Comparison of ENCODE assay signal across 8 cellular contexts in the genomic region with DNA sequence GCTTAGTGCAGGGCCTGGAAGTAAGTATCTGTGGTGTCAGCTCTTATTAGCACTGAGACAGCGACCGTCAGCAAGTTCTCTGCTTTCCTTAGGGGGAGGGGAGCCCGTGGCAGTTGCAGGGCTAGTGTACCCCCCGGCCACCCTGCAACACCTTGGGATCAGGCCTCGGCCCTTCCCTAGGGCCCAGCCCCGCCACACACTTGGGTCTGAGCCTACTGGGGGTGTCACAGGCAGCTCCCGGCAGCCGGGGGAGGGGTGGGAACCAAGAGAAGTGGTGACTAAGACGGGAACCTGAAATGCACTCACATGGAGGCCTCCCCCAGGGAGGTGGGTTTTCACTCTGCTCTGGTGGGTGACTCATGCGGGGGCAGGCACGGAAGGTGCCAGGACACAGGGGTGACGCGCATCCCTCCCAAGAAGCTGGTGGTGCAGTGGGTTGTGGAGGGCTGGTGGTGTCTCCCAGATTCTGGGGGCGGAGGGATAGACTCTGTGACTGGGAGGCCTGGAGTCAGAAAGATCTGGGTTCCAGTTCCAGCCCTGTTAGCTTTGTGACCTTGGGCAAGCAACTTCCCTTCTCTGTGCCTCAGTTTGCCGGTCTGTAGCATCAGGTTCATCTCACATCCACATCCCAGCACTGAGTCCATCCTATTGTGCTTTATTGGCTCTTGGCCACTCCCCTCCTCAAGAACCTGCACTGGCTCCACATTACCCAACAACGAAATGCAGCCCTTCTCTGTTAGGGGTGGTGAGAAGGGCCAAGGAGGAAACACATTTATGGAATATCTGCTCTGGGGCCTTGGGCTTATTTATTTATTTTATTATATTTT. TPM values are rescaled to one million over a fixed set of nuclear protein-coding genes. Genes with fewer than 3 reads are reported as not detected.
DNase-seq lines count a peak whose midpoint lies in the region; FAIRE-seq and TF ChIP-seq lines count a peak whose summit lies in the region.

No MANE protein-coding gene starts in this region.

- H3K14ac ChIP-seq in H1 (ENCODE audit: insufficient read length), result no peak overlapping the region

- no peak overlapping the region for H2AK5ac ChIP-seq in H1 (ENCODE audit: low read depth, low read length)

- no peak overlapping the region for H3K23ac ChIP-seq in H1 (ENCODE audit: insufficient read length)

- no peak for TF ChIP-seq EP300 in H1 (IDR thresholded peaks at IDR 0.05; ENCODE audit: borderline replicate concordance in 1 of 2, low read depth in 2 of 2, low read length in 2 of 2)

- no peak overlapping the region for H4K5ac ChIP-seq in H1 (ENCODE audit: insufficient read length, low read depth, low read length)

- H3K27me3 Mint-ChIP-seq in progenitor cell of endocrine pancreas, result no peaks in the 10 kb centered on the region

- peak overlapping the region; percentile 22 for H2BK5ac ChIP-seq in H1 (ENCODE audit: low read depth, low read length)

- peak overlapping the region; percentile 38; the same call in 1 of the 2 replicates for H3K18ac ChIP-seq in H1 (ENCODE audit: extremely low read depth, low read length)

- H3K4me2 ChIP-seq in H1 (ENCODE audit: insufficient read depth in 1 of 2, low read depth in 2 of 2, low read length in 2 of 2), result peak overlapping the region; percentile 3 to 48; a peak in 3 of 4 replicates
- peak overlapping the region; percentile 62 for H3K4me2 ChIP-seq in skeletal muscle satellite cell (ENCODE audit: low read length)

- no peaks in the 10 kb centered on the region for H3K79me1 ChIP-seq in H1 (ENCODE audit: low read depth, low read length)

- TF ChIP-seq RAD21 in H1 (IDR thresholded peaks at IDR 0.05 in 1 of 2, conservative IDR thresholded peaks at IDR 0.05 in 1 of 2; ENCODE audit: low read depth in 2 of 2, low read length in 2 of 2), result no peak

- no peak for TF ChIP-seq POLR2A in H1 (IDR thresholded peaks at IDR 0.05; ENCODE audit: control extremely low read depth in 1 of 2, low read depth in 2 of 2, low read length in 2 of 2)

- no peaks in the 10 kb centered on the region for H3K9me3 Mint-ChIP-seq in progenitor cell of endocrine pancreas (ENCODE audit: low read depth)

- H3K27ac Mint-ChIP-seq in progenitor cell of endocrine pancreas, result no peak overlapping the region

- in situ Hi-C loops in KBM-7 (cut with MboI; ENCODE audit: low pct_unique_long_range_greater_than_20kb, low sequenced_read_pairs), result no loop called here

- H3K4me1 Mint-ChIP-seq in progenitor cell of endocrine pancreas (ENCODE audit: low read depth), result no peaks in the 10 kb centered on the region

- no peak overlapping the region for H2BK120ac ChIP-seq in H1 (replicated peaks; ENCODE audit: low read depth, low read length)

- H3K9ac ChIP-seq in H1 (replicated peaks in 1 of 4; ENCODE audit: extremely low read depth in 1 of 4, low read depth in 3 of 4, low read length in 3 of 4) (no peak overlapping the region), skeletal muscle satellite cell (ENCODE audit: low read depth, low read length) (no peak overlapping the region)

- H4K8ac ChIP-seq in H1 (ENCODE audit: extremely low read depth, insufficient read depth, low read length), result peak overlapping the region; percentile 62

- no peak overlapping the region for H3K4ac ChIP-seq in H1 (replicated peaks; ENCODE audit: insufficient read length, low read depth, low read length)

- 0 out of 2 replicates have a peak overlapping the region, but pooled peaks have one; percentile 55 for H2BK12ac ChIP-seq in H1 (ENCODE audit: low read depth, low read length)

- H4K91ac ChIP-seq in H1 (replicated peaks; ENCODE audit: insufficient read length, low read length), result no peak overlapping the region

- H3K4me3 Mint-ChIP-seq in progenitor cell of endocrine pancreas (ENCODE audit: low read depth), result no peak overlapping the region

- CTCF ChIA-PET in BJ (lab: Yijun Ruan, JAX) (interaction anchor here (1.0 kb wide), 1 partner anchor 55 kb away, joined by 5 read pairs; a partner anchor contains a TSS), H1 (lab: Charles Lee; ENCODE audit: partially characterized antibody) (interaction anchor here (0.6 to 4.2 kb wide), 4 partner anchors 10 to 56 kb away, joined by 3 to 10 read pairs (median 3); no protein-coding TSS in a partner anchor)

- H3K79me2 ChIP-seq in H1 (ENCODE audit: control insufficient read depth in 1 of 2, insufficient read depth in 2 of 2, low read length in 2 of 2), result no peaks in the 10 kb centered on the region

- H3K4me3 ChIP-seq in BJ (ENCODE audit: low read depth, low read length) (no peak overlapping the region), H1 (ENCODE audit: extremely low read depth in 1 of 4, insufficient read depth in 2 of 4, low read depth in 3 of 4, low read length in 4 of 4) (peak overlapping the region in 1 of 4 experiments; percentile 11; a peak in 1 of 8 replicates), skeletal muscle satellite cell (ENCODE audit: low read length) (no peak overlapping the region)

- H3K36me3 Mint-ChIP-seq in progenitor cell of endocrine pancreas (ENCODE audit: insufficient read depth), result no peaks in the 10 kb centered on the region

- TF ChIP-seq CTCF in BJ (IDR thresholded peaks at IDR 0.05; ENCODE audit: insufficient read depth, low read depth, low read length) (no peak), H1 (IDR thresholded peaks at IDR 0.05; ENCODE audit: control extremely low read depth in 1 of 3, insufficient read depth in 1 of 3, low read depth in 1 of 3, low read length in 3 of 3) (no peak), progenitor cell of endocrine pancreas (IDR thresholded peaks at IDR 0.05; ENCODE audit: unreplicated experiment) (no peak)

- H2BK20ac ChIP-seq in H1 (ENCODE audit: low read length), result peak overlapping the region; percentile 62; the same call in 1 of the 2 replicates

- POLR2A ChIA-PET in BJ (lab: Charles Lee) (interaction anchor here (0.5 kb wide), 1 partner anchor 602 kb away, joined by 4 read pairs; no protein-coding TSS in a partner anchor), H1 (lab: Charles Lee; ENCODE audit: partially characterized antibody) (interaction anchor here (1.2 to 2.5 kb wide), 2 partner anchors 12 to 55 kb away, joined by 3 to 6 read pairs; a partner anchor contains a TSS)

- H3K27me3 ChIP-seq in BJ (ENCODE audit: control insufficient read depth, insufficient read depth, low read length), result no peaks in the 10 kb centered on the region; the same call in 1 of the 2 replicates
- no peaks in the 10 kb centered on the region for H3K27me3 ChIP-seq in H1 (replicated peaks in 1 of 4; ENCODE audit: control insufficient read depth in 3 of 4, extremely low read depth in 1 of 4, insufficient read depth in 3 of 4, low read length in 3 of 4)
- H3K27me3 ChIP-seq in skeletal muscle satellite cell (ENCODE audit: control insufficient read depth, insufficient read depth, low read length), result peaks cover 12% of the 10 kb centered on the region

- DNase-seq in BJ (ENCODE audit: low read depth) (peak; percentile 68), KBM-7 (peak; percentile 71), H1 (ENCODE audit: low read depth in 1 of 2, low spot score in 2 of 2) (peak; percentile 23 to 58), NCI-H1694 (lab: John Stamatoyannopoulos, UW) (no peak), progenitor cell of endocrine pancreas (ENCODE audit: low spot score, unreplicated experiment) (no peak), NAMALWA (ENCODE audit: low spot score) (no peak)
- peak; percentile 90 to 94 for DNase-seq in activated CD4-positive, alpha-beta T cell treated with anti-CD3 and anti-CD28 coated beads, Interleukin-2, amount 50 U/mL, for 48 hours

- peaks cover 2% of the 10 kb centered on the region; the same call in 1 of the 2 replicates for H3K23me2 ChIP-seq in H1 (ENCODE audit: low read depth, low read length)

- H3K4me1 ChIP-seq in H1 (replicated peaks in 1 of 4; ENCODE audit: control insufficient read depth in 3 of 4, insufficient read depth in 4 of 4, low read length in 3 of 4), result peaks cover 0 to 10% (median 5%) of the 10 kb centered on the region in 4 experiments; a peak in 6 of 7 replicates
- H3K4me1 ChIP-seq in skeletal muscle satellite cell (ENCODE audit: control insufficient read depth, insufficient read depth, low read length), result peaks cover 15% of the 10 kb centered on the region

- WGBS in H1 (ENCODE audit: extremely low coverage in 1 of 2, insufficient coverage in 1 of 2, insufficient read length in 1 of 2, insufficient replicate concordance in 2 of 2, low coverage in 1 of 2, low lambda C conversion rate in 2 of 2, missing lambda C conversion rate in 1 of 2), 2 experiments, result 68% methylated on average over 11 of the region's 16 CpGs; no CpG with 5 or more reads in 1 of the 2 experiments

- FAIRE-seq in H1 (lab: Jason Lieb, UNC), result no peak

- no peak overlapping the region for H2BK15ac ChIP-seq in H1 (ENCODE audit: low read length)

- no peaks in the 10 kb centered on the region for H3K36me3 ChIP-seq in BJ (ENCODE audit: control insufficient read depth, insufficient read depth, low read length)
- H3K36me3 ChIP-seq in H1 (ENCODE audit: control insufficient read depth in 2 of 4, insufficient read depth in 4 of 4, low read length in 3 of 4), result no peaks in the 10 kb centered on the region
- H3K36me3 ChIP-seq in skeletal muscle satellite cell (ENCODE audit: insufficient read depth, low read length), result no peaks in the 10 kb centered on the region

- no peak overlapping the region for H3K56ac ChIP-seq in H1 (replicated peaks; ENCODE audit: insufficient read length, low read depth, low read length)

- H3K9me3 ChIP-seq in H1 (ENCODE audit: insufficient read depth in 2 of 2, low read depth in 1 of 2, low read length in 1 of 2) (no peaks in the 10 kb centered on the region), skeletal muscle satellite cell (replicated peaks; ENCODE audit: low read length) (no peaks in the 10 kb centered on the region)

- no peak overlapping the region for H3K27ac ChIP-seq in H1 (ENCODE audit: low read depth, low read length)

- H2AFZ ChIP-seq in H1 (ENCODE audit: low read length), result peak overlapping the region; percentile 68; the same call in 1 of the 2 replicates

- no peaks in the 10 kb centered on the region for H4K20me1 ChIP-seq in H1 (replicated peaks in 1 of 2; ENCODE audit: control insufficient read depth in 1 of 2, insufficient read depth in 2 of 2, low read length in 2 of 2)

RNA-seq across cellular contexts. Expression of a gene that starts 44.5 kb away (rescaled TPM):
- polyA plus RNA-seq in BJ (2011; rRNA removed) (3.1 and 6.3 TPM in 2 replicates), H1 (2011; rRNA removed) (3.4 and 6.9 TPM in 2 replicates)
- 0.28 and 3.0 TPM in 2 replicates for polyA minus RNA-seq in BJ (2011; rRNA and poly(A)+ RNA removed)
- 2.7 and 3.0 TPM in 2 replicates for total RNA-seq in H1 (2021; fragmentation: NEBNext Ultra II Directional; extraction: Animal tissue kit (Norgen Biotek cat#: 25700))
- polyA plus RNA-seq in H1 (2011; cell fraction: cytosol; rRNA removed), result 3.8 TPM
- 37.5 TPM for polyA plus RNA-seq in H1 (2011; cell fraction: nucleus; rRNA removed)
- 5.0 to 7.0 TPM (median 5.7 TPM) in 4 replicates for polyA plus RNA-seq in H1 (2012, experiment 1 of 2)
- 4.2 TPM for polyA plus RNA-seq in H1 (2012, experiment 2 of 2)
- polyA plus RNA-seq in H1 (2013, experiment 1 of 2), result 3.2 TPM
- polyA plus RNA-seq in H1 (2013, experiment 2 of 2), result 2.6 TPM
- 0.85 and 1.7 TPM in 2 replicates for polyA minus RNA-seq in H1 (2011; rRNA and poly(A)+ RNA removed)
- not detected for polyA minus RNA-seq in H1 (2011; cell fraction: cytosol; rRNA and poly(A)+ RNA removed)
- 2.9 TPM for polyA minus RNA-seq in H1 (2011; cell fraction: nucleus; rRNA and poly(A)+ RNA removed)
- total RNA-seq in skeletal muscle satellite cell (2012; rRNA removed), result 0.22 and 0.76 TPM in 2 replicates
- total RNA-seq in progenitor cell of endocrine pancreas, result 5.8 and 8.0 TPM in 2 replicates

RNA-seq across cellular contexts. Expression of a gene that starts 54.8 kb away (rescaled TPM):
- polyA plus RNA-seq in BJ (2011; rRNA removed) (20.4 and 52.7 TPM in 2 replicates), H1 (2011; rRNA removed) (66.9 and 124 TPM in 2 replicates)
- polyA minus RNA-seq in BJ (2011; rRNA and poly(A)+ RNA removed), result 16.2 and 20.5 TPM in 2 replicates
- 48.8 and 49.7 TPM in 2 replicates for total RNA-seq in H1 (2021; fragmentation: NEBNext Ultra II Directional; extraction: Animal tissue kit (Norgen Biotek cat#: 25700))
- 46.9 TPM for polyA plus RNA-seq in H1 (2011; cell fraction: cytosol; rRNA removed)
- 99.1 TPM for polyA plus RNA-seq in H1 (2011; cell fraction: nucleus; rRNA removed)
- polyA plus RNA-seq in H1 (2012, experiment 1 of 2), result 39.9 to 59.4 TPM (median 47.8 TPM) in 4 replicates
- 68.0 TPM for polyA plus RNA-seq in H1 (2012, experiment 2 of 2)
- polyA plus RNA-seq in H1 (2013, experiment 1 of 2), result 48.1 TPM
- polyA plus RNA-seq in H1 (2013, experiment 2 of 2), result 54.5 TPM
- 38.1 and 58.7 TPM in 2 replicates for polyA minus RNA-seq in H1 (2011; rRNA and poly(A)+ RNA removed)
- 38.8 TPM for polyA minus RNA-seq in H1 (2011; cell fraction: cytosol; rRNA and poly(A)+ RNA removed)
- polyA minus RNA-seq in H1 (2011; cell fraction: nucleus; rRNA and poly(A)+ RNA removed), result 22.0 TPM
- 36.5 and 40.8 TPM in 2 replicates for total RNA-seq in skeletal muscle satellite cell (2012; rRNA removed)
- 36.6 and 41.1 TPM in 2 replicates for total RNA-seq in progenitor cell of endocrine pancreas

Comparison
In these comparisons a context has a peak if more than half of its experiments do, and no peak if none do; other contexts are left out.
1. DNase-seq: peak in BJ (single experiment), KBM-7 (single experiment), activated CD4-positive, alpha-beta T cell treated with anti-CD3 and anti-CD28 coated beads, Interleukin-2, amount 50 U/mL, for 48 hours (2 of 2) and H1 (2 of 2); none in NCI-H1694 (single experiment), progenitor cell of endocrine pancreas (single experiment) and NAMALWA (single experiment).